ENCODE assay signal across 37 cellular contexts in genomic region chr11:68698993-68699392, GRCh38. TPM values are rescaled to one million over a fixed set of nuclear protein-coding genes. Genes with fewer than 3 reads are reported as not detected.
"Had no signal": no experiment of that assay in that cellular context is flagged by ENCODE, and none has a peak within 500 bp of the region (broad histone marks: within the 10 kb centered on the region; RNA-seq: fewer than 3 reads in every experiment).

No MANE protein-coding gene starts in this region.

- H3K36me3 ChIP-seq: MG63 had no signal

- H3K4me3 ChIP-seq: MG63 had no signal

- DNase-seq: Karpas-422, Kasumi-1, MG63, MM.1S, MV-4-11, NCI-H1048, NCI-H1092, NCI-H1092 treated with DMSO at 0.1 percent for 48 hours, NCI-H1105, NCI-H1105 treated with DMSO at 0.1 percent for 48 hours, NCI-H1417, NCI-H1417 treated with DMSO at 0.1 percent for 48 hours, NCI-H1436, NCI-H1436 treated with DMSO at 0.1 percent for 48 hours, NCI-H146, NCI-H1694, NCI-H1694 treated with DMSO at 0.1 percent for 48 hours, NCI-H187, NCI-H187 treated with DMSO at 0.1 percent for 48 hours, NCI-H1930, NCI-H2029, NCI-H2029 treated with DMSO at 0.1 percent for 48 hours, NCI-H2081, NCI-H2081 treated with DMSO at 0.1 percent for 48 hours, NCI-H2107, NCI-H2171, NCI-H2171 treated with DMSO at 0.1 percent for 48 hours, NCI-H2227 treated with DMSO at 0.1 percent for 48 hours, NCI-H226, NCI-H345, NCI-H446, NCI-H446 treated with DMSO at 0.1 percent for 48 hours, NCI-H510A, NCI-H510A treated with DMSO at 0.1 percent for 48 hours had no signal

RNA-seq across cellular contexts. Expression of gene GAL, which starts 14.6 kb away (rescaled TPM):
- total RNA-seq: LHCN-M2, M059J, MCF 10A had no signal

RNA-seq across cellular contexts. Expression of gene TESMIN, which starts 52.3 kb away (rescaled TPM):
- total RNA-seq: LHCN-M2 had no signal
